Comparison of ENCODE assay signal across 1 cellular context in the genomic region with DNA sequence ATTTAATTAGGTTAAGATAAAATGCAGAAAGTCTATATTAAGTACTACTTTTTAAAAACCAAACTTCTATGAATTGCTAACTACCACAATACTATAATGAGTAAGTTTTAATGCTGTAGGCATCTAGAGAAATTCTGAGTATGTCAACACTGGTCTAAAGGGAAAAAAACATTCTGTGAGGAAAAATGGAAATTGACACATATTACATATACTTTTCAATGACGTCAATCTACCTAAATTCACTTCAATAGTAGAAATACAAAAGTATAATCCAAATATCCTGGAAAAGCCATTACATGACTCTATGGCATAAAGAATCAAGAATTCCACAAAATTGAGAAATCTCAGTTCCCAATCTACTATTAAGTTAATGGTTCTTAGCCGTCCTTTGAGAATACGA.
TF ChIP-seq lines count a peak whose summit lies in the region.

No MANE protein-coding gene starts in this region.

TF ChIP-seq in WTC11, 78 proteins besides CTCF, POLR2A, EP300 and RAD21 (continued from another document):
- TF ChIP-seq, protein P1, sequence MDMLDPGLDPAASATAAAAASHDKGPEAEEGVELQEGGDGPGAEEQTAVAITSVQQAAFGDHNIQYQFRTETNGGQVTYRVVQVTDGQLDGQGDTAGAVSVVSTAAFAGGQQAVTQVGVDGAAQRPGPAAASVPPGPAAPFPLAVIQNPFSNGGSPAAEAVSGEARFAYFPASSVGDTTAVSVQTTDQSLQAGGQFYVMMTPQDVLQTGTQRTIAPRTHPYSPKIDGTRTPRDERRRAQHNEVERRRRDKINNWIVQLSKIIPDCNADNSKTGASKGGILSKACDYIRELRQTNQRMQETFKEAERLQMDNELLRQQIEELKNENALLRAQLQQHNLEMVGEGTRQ (CRISPR knock-in tag; IDR thresholded peaks at IDR 0.05), result no peak
- TF ChIP-seq, protein P2, sequence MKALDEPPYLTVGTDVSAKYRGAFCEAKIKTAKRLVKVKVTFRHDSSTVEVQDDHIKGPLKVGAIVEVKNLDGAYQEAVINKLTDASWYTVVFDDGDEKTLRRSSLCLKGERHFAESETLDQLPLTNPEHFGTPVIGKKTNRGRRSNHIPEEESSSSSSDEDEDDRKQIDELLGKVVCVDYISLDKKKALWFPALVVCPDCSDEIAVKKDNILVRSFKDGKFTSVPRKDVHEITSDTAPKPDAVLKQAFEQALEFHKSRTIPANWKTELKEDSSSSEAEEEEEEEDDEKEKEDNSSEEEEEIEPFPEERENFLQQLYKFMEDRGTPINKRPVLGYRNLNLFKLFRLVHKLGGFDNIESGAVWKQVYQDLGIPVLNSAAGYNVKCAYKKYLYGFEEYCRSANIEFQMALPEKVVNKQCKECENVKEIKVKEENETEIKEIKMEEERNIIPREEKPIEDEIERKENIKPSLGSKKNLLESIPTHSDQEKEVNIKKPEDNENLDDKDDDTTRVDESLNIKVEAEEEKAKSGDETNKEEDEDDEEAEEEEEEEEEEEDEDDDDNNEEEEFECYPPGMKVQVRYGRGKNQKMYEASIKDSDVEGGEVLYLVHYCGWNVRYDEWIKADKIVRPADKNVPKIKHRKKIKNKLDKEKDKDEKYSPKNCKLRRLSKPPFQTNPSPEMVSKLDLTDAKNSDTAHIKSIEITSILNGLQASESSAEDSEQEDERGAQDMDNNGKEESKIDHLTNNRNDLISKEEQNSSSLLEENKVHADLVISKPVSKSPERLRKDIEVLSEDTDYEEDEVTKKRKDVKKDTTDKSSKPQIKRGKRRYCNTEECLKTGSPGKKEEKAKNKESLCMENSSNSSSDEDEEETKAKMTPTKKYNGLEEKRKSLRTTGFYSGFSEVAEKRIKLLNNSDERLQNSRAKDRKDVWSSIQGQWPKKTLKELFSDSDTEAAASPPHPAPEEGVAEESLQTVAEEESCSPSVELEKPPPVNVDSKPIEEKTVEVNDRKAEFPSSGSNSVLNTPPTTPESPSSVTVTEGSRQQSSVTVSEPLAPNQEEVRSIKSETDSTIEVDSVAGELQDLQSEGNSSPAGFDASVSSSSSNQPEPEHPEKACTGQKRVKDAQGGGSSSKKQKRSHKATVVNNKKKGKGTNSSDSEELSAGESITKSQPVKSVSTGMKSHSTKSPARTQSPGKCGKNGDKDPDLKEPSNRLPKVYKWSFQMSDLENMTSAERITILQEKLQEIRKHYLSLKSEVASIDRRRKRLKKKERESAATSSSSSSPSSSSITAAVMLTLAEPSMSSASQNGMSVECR (CRISPR knock-in tag; IDR thresholded peaks at IDR 0.05; ENCODE audit: borderline replicate concordance), result no peak
- TF ChIP-seq, protein P3, sequence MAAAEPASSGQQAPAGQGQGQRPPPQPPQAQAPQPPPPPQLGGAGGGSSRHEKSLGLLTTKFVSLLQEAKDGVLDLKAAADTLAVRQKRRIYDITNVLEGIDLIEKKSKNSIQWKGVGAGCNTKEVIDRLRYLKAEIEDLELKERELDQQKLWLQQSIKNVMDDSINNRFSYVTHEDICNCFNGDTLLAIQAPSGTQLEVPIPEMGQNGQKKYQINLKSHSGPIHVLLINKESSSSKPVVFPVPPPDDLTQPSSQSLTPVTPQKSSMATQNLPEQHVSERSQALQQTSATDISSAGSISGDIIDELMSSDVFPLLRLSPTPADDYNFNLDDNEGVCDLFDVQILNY (CRISPR knock-in tag; IDR thresholded peaks at IDR 0.05), result no peak
- no peak for TF ChIP-seq FOXJ3 (CRISPR knock-in tag; IDR thresholded peaks at IDR 0.05; ENCODE audit: borderline replicate concordance)
- TF ChIP-seq, protein P4, sequence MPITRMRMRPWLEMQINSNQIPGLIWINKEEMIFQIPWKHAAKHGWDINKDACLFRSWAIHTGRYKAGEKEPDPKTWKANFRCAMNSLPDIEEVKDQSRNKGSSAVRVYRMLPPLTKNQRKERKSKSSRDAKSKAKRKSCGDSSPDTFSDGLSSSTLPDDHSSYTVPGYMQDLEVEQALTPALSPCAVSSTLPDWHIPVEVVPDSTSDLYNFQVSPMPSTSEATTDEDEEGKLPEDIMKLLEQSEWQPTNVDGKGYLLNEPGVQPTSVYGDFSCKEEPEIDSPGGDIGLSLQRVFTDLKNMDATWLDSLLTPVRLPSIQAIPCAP (CRISPR knock-in tag; IDR thresholded peaks at IDR 0.05), result no peak
